8 cellular contexts compared by ENCODE assay signal in the genomic region with DNA sequence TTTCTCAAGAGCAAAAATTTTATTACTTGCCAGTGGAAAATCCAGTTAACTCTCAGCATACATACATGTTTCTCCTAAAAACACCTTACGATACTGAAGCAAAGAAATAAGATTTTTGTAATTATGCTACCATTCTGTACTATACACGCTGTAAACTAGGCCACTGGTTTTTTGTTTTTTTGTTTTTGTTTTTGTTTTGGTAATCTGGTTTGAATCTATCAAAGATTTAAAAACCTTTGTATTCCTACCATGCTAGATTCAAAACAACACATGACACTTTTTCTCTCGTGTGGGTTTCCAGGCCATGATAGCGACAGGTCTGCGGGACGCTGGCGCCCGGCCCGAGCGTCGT. TPM values are rescaled to one million over a fixed set of nuclear protein-coding genes. Genes with fewer than 3 reads are reported as not detected.
A peak's percentile ranks its signal among the peaks of the same experiment; 100 is the strongest.
DNase-seq lines count a peak whose midpoint lies in the region; ATAC-seq and TF ChIP-seq lines count a peak whose summit lies in the region.

No MANE protein-coding gene starts in this region.

- intact Hi-C loops in cardiac septum (cut with DNase I) (loop anchor here (5.0 kb wide), 2 partner anchors 95 to 215 kb away; partner anchors contain the start of genes KLHL2 and MSMO1), mammary epithelial cell (cut with micrococcal nuclease) (loop anchor here (5.0 kb wide), 1 partner anchor 215 kb away; the partner anchor contains the start of gene MSMO1), upper lobe of right lung (cut with DNase I) (no loop called here)

- POLR2A ChIA-PET in HEK293T (lab: Yijun Ruan, JAX): interaction anchor here (1.3 to 2.3 kb wide), 4 partner anchors 11 to 56 kb away, joined by 4 to 8 read pairs (median 4); no protein-coding TSS in a partner anchor

- peaks cover 13% of the 10 kb centered on the region for H3K79me2 ChIP-seq in mammary epithelial cell (ENCODE audit: insufficient read depth, low read length)
- no peaks in the 10 kb centered on the region for H3K79me2 ChIP-seq in mesendoderm (ENCODE audit: control insufficient read depth, insufficient read depth, low read length)

- H3K36me3 ChIP-seq in cardiac muscle cell (no peaks in the 10 kb centered on the region), mammary epithelial cell (ENCODE audit: insufficient read depth, low read length) (no peaks in the 10 kb centered on the region), mesendoderm (ENCODE audit: control insufficient read depth, insufficient read depth, low read length) (no peaks in the 10 kb centered on the region), upper lobe of right lung (no peaks in the 10 kb centered on the region)

- H3K56ac ChIP-seq in mesendoderm (ENCODE audit: low read length): peak overlapping the region; percentile 86

- dilution Hi-C loops in mammary epithelial cell (cut with HindIII; ENCODE audit: low sequenced_read_pairs): no loop called here

- H3K4me2 ChIP-seq in mammary epithelial cell (ENCODE audit: insufficient read depth, low read depth, low read length) (peak overlapping the region; percentile 96), mesendoderm (ENCODE audit: low read length) (peak overlapping the region; percentile 69)

- CTCF ChIA-PET in mammary epithelial cell (lab: Charles Lee; ENCODE audit: low non-redundant PET) (no interaction called here), HEK293T (lab: Yijun Ruan, JAX) (no interaction called here)

- no peak overlapping the region for H2AK5ac ChIP-seq in mesendoderm (ENCODE audit: low read length)

- H4K5ac ChIP-seq in mesendoderm (ENCODE audit: low read length): no peak overlapping the region

- WGBS in mammary epithelial cell (ENCODE audit: low coverage, missing lambda C conversion rate): 8% methylated on average over 10 of the region's 11 CpGs
- no CpG with 5 or more reads among the region's 11 CpGs for WGBS in mesendoderm (ENCODE audit: extremely low coverage, insufficient coverage, low lambda C conversion rate)

- H3K18ac ChIP-seq in mesendoderm (ENCODE audit: low read length): no peak overlapping the region

- H3K23ac ChIP-seq in mesendoderm (ENCODE audit: low read length): no peak overlapping the region

- H3K4me3 ChIP-seq in cardiac muscle cell (peak overlapping the region; percentile 64), mammary epithelial cell (replicated peaks in 1 of 3; ENCODE audit: insufficient read depth in 1 of 3, low read depth in 2 of 3, low read length in 3 of 3) (peak overlapping the region; percentile 74 to 99 (median 83)), mesendoderm (ENCODE audit: low read length) (peak overlapping the region; percentile 73), upper lobe of right lung (peak overlapping the region; percentile 96)

- H4K8ac ChIP-seq in mesendoderm (ENCODE audit: low read depth, low read length): no peak overlapping the region

- H3K4ac ChIP-seq in mesendoderm (ENCODE audit: low read depth, low read length): no peak overlapping the region

- no peaks in the 10 kb centered on the region for H3K27me3 ChIP-seq in cardiac muscle cell
- H3K27me3 ChIP-seq in mammary epithelial cell (ENCODE audit: insufficient read depth, low read length): no peaks in the 10 kb centered on the region
- no peaks in the 10 kb centered on the region for H3K27me3 ChIP-seq in mesendoderm (ENCODE audit: insufficient read depth, low read length, poor library complexity)
- no peaks in the 10 kb centered on the region for H3K27me3 ChIP-seq in upper lobe of right lung

- in situ Hi-C loops in mammary epithelial cell (cut with MboI; ENCODE audit: low sequenced_read_pairs in 2 of 2): no loop called here

- no peaks in the 10 kb centered on the region for H3K9me3 ChIP-seq in cardiac muscle cell (ENCODE audit: low read depth)
- no peaks in the 10 kb centered on the region for H3K9me3 ChIP-seq in mammary epithelial cell (replicated peaks; ENCODE audit: insufficient read depth, low read length)
- H3K9me3 ChIP-seq in upper lobe of right lung: no peaks in the 10 kb centered on the region

- no peak overlapping the region for H2BK15ac ChIP-seq in mesendoderm (replicated peaks; ENCODE audit: low read depth)

- no peak for ATAC-seq in upper lobe of right lung
- ATAC-seq in HG03571 (IDR thresholded peaks at IDR 0.05; ENCODE audit: unreplicated experiment): no peak

- H2BK5ac ChIP-seq in mesendoderm (ENCODE audit: low read length): no peak overlapping the region

- H3K79me1 ChIP-seq in mesendoderm (ENCODE audit: low read length): no peaks in the 10 kb centered on the region

- DNase-seq in cardiac muscle cell (ENCODE audit: low read depth in 1 of 2, low spot score in 1 of 2): no peak
- DNase-seq in cardiac septum (ENCODE audit: low spot score): no peak
- no peak for DNase-seq in mammary epithelial cell
- no peak for DNase-seq in mesendoderm
- DNase-seq in upper lobe of right lung: no peak
- DNase-seq in HEK293T (ENCODE audit: extremely low spot score): no peak
- DNase-seq in NK-92 (lab: John Stamatoyannopoulos, UW; ENCODE audit: unreplicated experiment): no peak

- TF ChIP-seq CTCF in cardiac muscle cell (IDR thresholded peaks at IDR 0.05; ENCODE audit: low read depth, low read length): no peak
- no peak for TF ChIP-seq CTCF in mammary epithelial cell (conservative IDR thresholded peaks at IDR 0.05 in 1 of 2, IDR thresholded peaks at IDR 0.05 in 1 of 2; ENCODE audit: extremely low read depth in 1 of 2, insufficient read depth in 1 of 2, low read depth in 1 of 2, low read length in 2 of 2)
- no peak for TF ChIP-seq CTCF in upper lobe of right lung (IDR thresholded peaks at IDR 0.05)

- H3K4me1 ChIP-seq in cardiac muscle cell (ENCODE audit: low read depth) (peaks cover 3% of the 10 kb centered on the region), mammary epithelial cell (ENCODE audit: insufficient read depth, low read length) (peaks cover 8% of the 10 kb centered on the region), mesendoderm (ENCODE audit: control insufficient read depth, low read depth, low read length) (no peaks in the 10 kb centered on the region), upper lobe of right lung (peaks cover 7% of the 10 kb centered on the region)

- BruUV-seq in mammary epithelial cell (replicated peaks; lab: Mats Ljungman, UMichigan): no TSS peak

- no peak overlapping the region for H2BK120ac ChIP-seq in mesendoderm (ENCODE audit: low read depth, low read length)

- H3K27ac ChIP-seq in cardiac muscle cell: peak overlapping the region; percentile 93
- peak overlapping the region; percentile 86 for H3K27ac ChIP-seq in mammary epithelial cell (ENCODE audit: insufficient read depth, low read depth, low read length)
- no peak overlapping the region for H3K27ac ChIP-seq in mesendoderm (ENCODE audit: low read depth, low read length)
- peak overlapping the region; percentile 94 for H3K27ac ChIP-seq in upper lobe of right lung

- H3K9ac ChIP-seq in mammary epithelial cell (ENCODE audit: insufficient read depth, low read length) (peak overlapping the region; percentile 80), mesendoderm (ENCODE audit: low read length) (peak overlapping the region; percentile 83)

- peak overlapping the region; percentile 94 for H2AFZ ChIP-seq in mammary epithelial cell (ENCODE audit: low read depth, low read length)

- no peaks in the 10 kb centered on the region for H4K20me1 ChIP-seq in mammary epithelial cell (ENCODE audit: insufficient read depth, low read length)

TF ChIP-seq in HEK293T, 16 proteins besides CTCF, POLR2A, EP300 and RAD21:
- TF ChIP-seq ZNF384 (IDR thresholded peaks at IDR 0.05): no peak
- no peak for TF ChIP-seq TARDBP (IDR thresholded peaks at IDR 0.05)
- TF ChIP-seq CTBP1 (IDR thresholded peaks at IDR 0.05; ENCODE audit: borderline replicate concordance): no peak
- TF ChIP-seq SP1 (IDR thresholded peaks at IDR 0.05): no peak
- TF ChIP-seq NFRKB (IDR thresholded peaks at IDR 0.05): no peak
- no peak for TF ChIP-seq FOXA1 (IDR thresholded peaks at IDR 0.05)
- no peak for TF ChIP-seq ELF4 (IDR thresholded peaks at IDR 0.05)
- no peak for TF ChIP-seq ARNT (IDR thresholded peaks at IDR 0.05)
TF ChIP-seq in HEK293T: peak in this region for 0.

RNA-seq across cellular contexts. Expression of gene TMEM192, which starts 0.8 kb away (rescaled TPM):
- total RNA-seq in cardiac muscle cell (5.2 and 7.7 TPM in 2 replicates), cardiac septum (10.6 TPM), mammary epithelial cell (10 to 100 TPM; 21.3 to 25.5 TPM), upper lobe of right lung (26.5 TPM)
- polyA plus RNA-seq in cardiac muscle cell (14.0 and 17.3 TPM in 2 replicates), mammary epithelial cell (16.3 TPM)
- 11.4 TPM for polyA minus RNA-seq in mammary epithelial cell
- polyA plus RNA-seq in mesendoderm (2013, experiment 1 of 2): 9.0 TPM
- 9.7 TPM for polyA plus RNA-seq in mesendoderm (2013, experiment 2 of 2)

RNA-seq across cellular contexts. Expression of gene TRIM75, which starts 58.2 kb away (rescaled TPM):
- not detected in 2 replicates for total RNA-seq in cardiac muscle cell
- polyA plus RNA-seq in cardiac muscle cell: not detected in 2 replicates
- not detected for total RNA-seq in cardiac septum
- not detected for total RNA-seq in mammary epithelial cell
- not detected for polyA plus RNA-seq in mammary epithelial cell
- polyA minus RNA-seq in mammary epithelial cell: not detected
- polyA plus RNA-seq in mesendoderm (2013, experiment 1 of 2): not detected
- not detected for polyA plus RNA-seq in mesendoderm (2013, experiment 2 of 2)
- total RNA-seq in upper lobe of right lung: not detected
